Comparison of ENCODE assay signal across 17 cellular contexts in genomic region chr13:37899753-37900152, GRCh38. TPM values are rescaled to one million over a fixed set of nuclear protein-coding genes. Genes with fewer than 3 reads are reported as not detected.
DNase-seq lines count a peak whose midpoint lies in the region; ATAC-seq and TF ChIP-seq lines count a peak whose summit lies in the region.
"Had no signal": no experiment of that assay in that cellular context is flagged by ENCODE, and none has a peak within 500 bp of the region (broad histone marks: within the 10 kb centered on the region; RNA-seq: fewer than 3 reads in every experiment).

No MANE protein-coding gene starts in this region.

- H3K4me3 Mint-ChIP-seq in WTC11 (no peak overlapping the region), type B pancreatic cell (no peak overlapping the region)
- H3K4me3 Mint-ChIP-seq: CD8-positive, alpha-beta memory T cell; IgD-negative memory B cell had no signal

- no peaks in the 10 kb centered on the region for H3K36me3 ChIP-seq in MG63
- H3K36me3 ChIP-seq in right lobe of liver = no peaks in the 10 kb centered on the region
- H3K36me3 ChIP-seq: BE2C had no signal

- no peak overlapping the region for H3K27ac Mint-ChIP-seq in WTC11
- peak overlapping the region; percentile 62 for H3K27ac Mint-ChIP-seq in type B pancreatic cell
- H3K27ac Mint-ChIP-seq: CD8-positive, alpha-beta memory T cell; IgD-negative memory B cell had no signal

- POLR2A ChIA-PET in WTC11 (lab: Charles Lee) = no interaction called here
- POLR2A ChIA-PET in GM10248 (lab: Yijun Ruan, JAX) = no interaction called here

- H3K4me1 Mint-ChIP-seq in WTC11 (0 out of 2 replicates have a peak, but pooled peaks cover 3% of the 10 kb centered on the region), type B pancreatic cell (ENCODE audit: unreplicated experiment) (peaks cover 5% of the 10 kb centered on the region)
- H3K4me1 Mint-ChIP-seq: CD8-positive, alpha-beta memory T cell; IgD-negative memory B cell had no signal

- H3K27ac ChIP-seq in right lobe of liver = no peak overlapping the region

- no peak for TF ChIP-seq CTCF in WTC11 (IDR thresholded peaks at IDR 0.05)
- no peak for TF ChIP-seq CTCF in right lobe of liver (IDR thresholded peaks at IDR 0.05)
- TF ChIP-seq CTCF in type B pancreatic cell (conservative IDR thresholded peaks at IDR 0.05) = no peak
- no peak for TF ChIP-seq CTCF in GM10248 (IDR thresholded peaks at IDR 0.05; ENCODE audit: control extremely low read depth, extremely low read depth, low read depth, missing control alignments)

- WGBS in right lobe of liver (ENCODE audit: insufficient coverage, low coverage, low lambda C conversion rate, missing lambda C conversion rate) = 20% methylated on average over 4 of the region's 4 CpGs

- DNase-seq in MG63 = peak; percentile 2
- no peak for DNase-seq in WTC11 (ENCODE audit: low spot score)
- DNase-seq in right lobe of liver = peak in 1 of 3 donors; percentile 19
- DNase-seq in type B pancreatic cell (ENCODE audit: extremely low spot score, unreplicated experiment) = no peak
- no peak for DNase-seq in SK-N-DZ (ENCODE audit: low spot score)
- no peak for DNase-seq in GM10248 (ENCODE audit: extremely low spot score)
- no peak for DNase-seq in activated effector memory CD4-positive, alpha-beta T cell treated with Interleukin-2 at 50 U/mL for 16 hours
- DNase-seq: BE2C; CD8-positive, alpha-beta memory T cell; NCI-H1436 treated with DMSO at 0.1 percent for 48 hours; NCI-H2107; NCI-H345; NCI-H748 treated with DMSO at 0.1 percent for 48 hours; Right ventricle myocardium superior had no signal

- ATAC-seq in WTC11 (peak; percentile 53), right lobe of liver (peak in 3 of 4 donors; percentile 23 to 96 (median 37))
- ATAC-seq: HCT116, Panc1 had no signal

- H3K4me3 ChIP-seq in MG63 (no peak overlapping the region), right lobe of liver (no peak overlapping the region)

- TF ChIP-seq POLR2A in right lobe of liver (IDR thresholded peaks at IDR 0.05) = no peak

- H3K27me3 Mint-ChIP-seq in WTC11 (ENCODE audit: low read depth) (no peaks in the 10 kb centered on the region), type B pancreatic cell (no peaks in the 10 kb centered on the region)
- H3K27me3 Mint-ChIP-seq: CD8-positive, alpha-beta memory T cell; IgD-negative memory B cell had no signal

- H3K4me1 ChIP-seq in right lobe of liver = no peaks in the 10 kb centered on the region
- H3K4me1 ChIP-seq: BE2C had no signal

- CTCF ChIA-PET in WTC11 (lab: Charles Lee) = no interaction called here
- CTCF ChIA-PET in GM10248 (lab: Yijun Ruan, JAX) = no interaction called here

- H3K36me3 Mint-ChIP-seq in WTC11 (0 out of 2 replicates have a peak, but pooled peaks cover 5% of the 10 kb centered on the region), type B pancreatic cell (no peaks in the 10 kb centered on the region)
- H3K36me3 Mint-ChIP-seq: CD8-positive, alpha-beta memory T cell; IgD-negative memory B cell had no signal

- intact Hi-C loops in right lobe of liver (cut with DNase I) = no loop called here

- no peaks in the 10 kb centered on the region for H3K9me3 ChIP-seq in MG63
- H3K9me3 ChIP-seq in right lobe of liver = no peaks in the 10 kb centered on the region
- H3K9me3 ChIP-seq: BE2C had no signal

- H3K27me3 ChIP-seq in MG63 (no peaks in the 10 kb centered on the region), right lobe of liver (no peaks in the 10 kb centered on the region)
- H3K27me3 ChIP-seq: BE2C had no signal

- H3K9me3 Mint-ChIP-seq in WTC11 (peaks cover 28% of the 10 kb centered on the region), type B pancreatic cell (no peaks in the 10 kb centered on the region)

TF ChIP-seq in WTC11, 78 proteins besides CTCF, POLR2A, EP300 and RAD21:
- no peak for TF ChIP-seq CREB1 (CRISPR knock-in tag; IDR thresholded peaks at IDR 0.05)
TF ChIP-seq in WTC11: peak in this region for 0.

RNA-seq across cellular contexts. Expression of gene TRPC4, which starts 30.2 kb away (rescaled TPM):
- 2.4 and 13.3 TPM in 2 replicates for total RNA-seq in MG63 (2014; rRNA removed; shearing (Covaris generic); ENCODE audit: low replicate concordance)
- total RNA-seq in WTC11 (2021) (4.2 to 8.0 TPM (median 5.0 TPM) in 3 replicates), right lobe of liver (under 1 TPM in 4 of 6 experiments, not detected in 2; 0.07 to 0.74 (median 0.46) TPM), type B pancreatic cell (ENCODE audit: low replicate concordance) (1.9 and 6.1 TPM in 2 replicates)
- polyA plus RNA-seq in SK-N-DZ (2014; cell fraction: cytosol; rRNA removed) = not detected in 2 replicates
- polyA plus RNA-seq in SK-N-DZ (2014; cell fraction: nucleus; rRNA removed) = not detected in 2 replicates
- total RNA-seq: CD8-positive, alpha-beta memory T cell had no signal
- polyA plus RNA-seq: CD8-positive, alpha-beta memory T cell; IgD-negative memory B cell had no signal
